ENCODE assay signal across 10 cellular contexts in genomic region chr7:46291601-46292150, GRCh38.
DNase-seq lines count a peak whose midpoint lies in the region; ATAC-seq and TF ChIP-seq lines count a peak whose summit lies in the region.
"Had no signal": no experiment of that assay in that cellular context is flagged by ENCODE, and none has a peak within 500 bp of the region (broad histone marks: within the 10 kb centered on the region; RNA-seq: fewer than 3 reads in every experiment).

No MANE protein-coding gene starts in this region.

- TF ChIP-seq CTCF in fibroblast of lung (conservative IDR thresholded peaks at IDR 0.05 in 1 of 2, IDR thresholded peaks at IDR 0.05 in 1 of 2; ENCODE audit: low read depth in 1 of 2, low read length in 2 of 2) (no peak), tibial artery (IDR thresholded peaks at IDR 0.05) (no peak)

- H3K27ac Mint-ChIP-seq in activated CD4-positive, alpha-beta T cell treated with anti-CD3 and anti-CD28 coated beads, Interleukin-2, amount 10 ng/mL, durations not matched to agents 7 days and 5 days: no peak overlapping the region
- H3K27ac Mint-ChIP-seq: neural progenitor cell had no signal

- H3K27me3 Mint-ChIP-seq in activated CD4-positive, alpha-beta T cell treated with anti-CD3 and anti-CD28 coated beads, Interleukin-2, amount 10 ng/mL, durations not matched to agents 7 days and 5 days: no peaks in the 10 kb centered on the region
- H3K27me3 Mint-ChIP-seq: central memory CD8-positive, alpha-beta T cell had no signal

- ATAC-seq in GM19025 (IDR thresholded peaks at IDR 0.05; ENCODE audit: low read depth, unreplicated experiment) (peak; percentile 49), HG03565 (IDR thresholded peaks at IDR 0.05; ENCODE audit: unreplicated experiment) (peak; percentile 50)

- POLR2A ChIA-PET in activated CD4-positive, alpha-beta T cell treated with anti-CD3 and anti-CD28 coated beads, Interleukin-2, amount 10 ng/mL, durations not matched to agents 7 days and 5 days (lab: Charles Lee): no interaction called here

- no peaks in the 10 kb centered on the region for H3K36me3 ChIP-seq in fibroblast of lung (ENCODE audit: control insufficient read depth, insufficient read depth, low read length)
- no peaks in the 10 kb centered on the region for H3K36me3 ChIP-seq in tibial artery
- no peaks in the 10 kb centered on the region for H3K36me3 ChIP-seq in SJCRH30
- H3K36me3 ChIP-seq: neural progenitor cell, upper lobe of left lung had no signal

- peak overlapping the region; percentile 66 for H3K27ac ChIP-seq in fibroblast of lung (ENCODE audit: insufficient read depth, low read length)
- peak overlapping the region; percentile 63 to 75 for H3K27ac ChIP-seq in tibial artery
- no peak overlapping the region for H3K27ac ChIP-seq in SJCRH30
- H3K27ac ChIP-seq: neural progenitor cell, upper lobe of left lung had no signal

- H4K20me1 ChIP-seq in fibroblast of lung (ENCODE audit: control insufficient read depth, extremely low read depth, insufficient read depth, low read length): no peaks in the 10 kb centered on the region

- H3K4me2 ChIP-seq in fibroblast of lung (ENCODE audit: extremely low read depth, insufficient read depth, low read length): peak overlapping the region; percentile 54
- H3K4me2 ChIP-seq: neural progenitor cell had no signal

- intact Hi-C loops in tibial artery (cut with DNase I; ENCODE audit: low total_unique reads): no loop called here

- H3K9ac ChIP-seq in fibroblast of lung (ENCODE audit: insufficient read depth, low read length): no peak overlapping the region
- H3K9ac ChIP-seq: neural progenitor cell had no signal

- DNase-seq in fibroblast of lung (ENCODE audit: low read depth in 2 of 2): peak; percentile 76 to 81
- DNase-seq in tibial artery: peak in 1 of 2 donors; percentile 52
- no peak for DNase-seq in activated CD4-positive, alpha-beta T cell treated with anti-CD3 and anti-CD28 coated beads, Interleukin-2, amount 10 ng/mL, durations not matched to agents 7 days and 5 days
- DNase-seq in KG1 (lab: John Stamatoyannopoulos, UW): no peak
- DNase-seq in SJCRH30: no peak

- no peaks in the 10 kb centered on the region for H3K36me3 Mint-ChIP-seq in activated CD4-positive, alpha-beta T cell treated with anti-CD3 and anti-CD28 coated beads, Interleukin-2, amount 10 ng/mL, durations not matched to agents 7 days and 5 days (ENCODE audit: low read depth)
- H3K36me3 Mint-ChIP-seq: neural progenitor cell had no signal

- no peak overlapping the region for H3K4me3 Mint-ChIP-seq in activated CD4-positive, alpha-beta T cell treated with anti-CD3 and anti-CD28 coated beads, Interleukin-2, amount 10 ng/mL, durations not matched to agents 7 days and 5 days
- H3K4me3 Mint-ChIP-seq: central memory CD8-positive, alpha-beta T cell; neural progenitor cell had no signal

- no peaks in the 10 kb centered on the region for H3K79me2 ChIP-seq in fibroblast of lung (ENCODE audit: control insufficient read depth, insufficient read depth, low read length)

- H3K27me3 ChIP-seq in fibroblast of lung (ENCODE audit: control insufficient read depth, insufficient read depth, low read length) (no peaks in the 10 kb centered on the region), tibial artery (no peaks in the 10 kb centered on the region), SJCRH30 (no peaks in the 10 kb centered on the region)
- H3K27me3 ChIP-seq: neural progenitor cell, upper lobe of left lung had no signal

- no peaks in the 10 kb centered on the region for H3K9me3 ChIP-seq in fibroblast of lung (ENCODE audit: control insufficient read depth, insufficient read depth, low read depth, low read length)
- no peaks in the 10 kb centered on the region for H3K9me3 ChIP-seq in tibial artery
- H3K9me3 ChIP-seq in SJCRH30 (replicated peaks): no peaks in the 10 kb centered on the region
- H3K9me3 ChIP-seq: upper lobe of left lung had no signal

- CTCF ChIA-PET in activated CD4-positive, alpha-beta T cell treated with anti-CD3 and anti-CD28 coated beads, Interleukin-2, amount 10 ng/mL, durations not matched to agents 7 days and 5 days (lab: Charles Lee): no interaction called here

- H3K4me1 ChIP-seq in fibroblast of lung (ENCODE audit: control insufficient read depth, extremely low read depth, insufficient read depth, low read length): peaks cover 10% of the 10 kb centered on the region
- peaks cover 0 to 51% (median 18%) of the 10 kb centered on the region in 4 donors for H3K4me1 ChIP-seq in tibial artery
- H3K4me1 ChIP-seq in SJCRH30: peaks cover 13% of the 10 kb centered on the region
- H3K4me1 ChIP-seq: upper lobe of left lung had no signal

- H3K4me1 Mint-ChIP-seq in activated CD4-positive, alpha-beta T cell treated with anti-CD3 and anti-CD28 coated beads, Interleukin-2, amount 10 ng/mL, durations not matched to agents 7 days and 5 days: no peaks in the 10 kb centered on the region
- H3K4me1 Mint-ChIP-seq: central memory CD8-positive, alpha-beta T cell; neural progenitor cell had no signal

- H2AFZ ChIP-seq in fibroblast of lung (ENCODE audit: low read length): peak overlapping the region; percentile 21

- no peak overlapping the region for H3K4me3 ChIP-seq in fibroblast of lung (replicated peaks in 1 of 4; ENCODE audit: control extremely low read depth in 1 of 4, insufficient read depth in 1 of 4, low read depth in 3 of 4, low read length in 4 of 4)
- H3K4me3 ChIP-seq in tibial artery: no peak overlapping the region
- H3K4me3 ChIP-seq in SJCRH30: no peak overlapping the region
- H3K4me3 ChIP-seq: neural progenitor cell, upper lobe of left lung had no signal

- peaks cover 2% of the 10 kb centered on the region for H3K9me3 Mint-ChIP-seq in activated CD4-positive, alpha-beta T cell treated with anti-CD3 and anti-CD28 coated beads, Interleukin-2, amount 10 ng/mL, durations not matched to agents 7 days and 5 days

Comparison
In these comparisons a context has a peak if more than half of its experiments do, and no peak if none do; other contexts are left out.
1. DNase-seq: peak in fibroblast of lung (2 of 2); none in activated CD4-positive, alpha-beta T cell treated with anti-CD3 and anti-CD28 coated beads, Interleukin-2, amount 10 ng/mL, durations not matched to agents 7 days and 5 days (single experiment), KG1 (single experiment) and SJCRH30 (0 of 2).